8 cellular contexts compared by ENCODE assay signal in the genomic region with DNA sequence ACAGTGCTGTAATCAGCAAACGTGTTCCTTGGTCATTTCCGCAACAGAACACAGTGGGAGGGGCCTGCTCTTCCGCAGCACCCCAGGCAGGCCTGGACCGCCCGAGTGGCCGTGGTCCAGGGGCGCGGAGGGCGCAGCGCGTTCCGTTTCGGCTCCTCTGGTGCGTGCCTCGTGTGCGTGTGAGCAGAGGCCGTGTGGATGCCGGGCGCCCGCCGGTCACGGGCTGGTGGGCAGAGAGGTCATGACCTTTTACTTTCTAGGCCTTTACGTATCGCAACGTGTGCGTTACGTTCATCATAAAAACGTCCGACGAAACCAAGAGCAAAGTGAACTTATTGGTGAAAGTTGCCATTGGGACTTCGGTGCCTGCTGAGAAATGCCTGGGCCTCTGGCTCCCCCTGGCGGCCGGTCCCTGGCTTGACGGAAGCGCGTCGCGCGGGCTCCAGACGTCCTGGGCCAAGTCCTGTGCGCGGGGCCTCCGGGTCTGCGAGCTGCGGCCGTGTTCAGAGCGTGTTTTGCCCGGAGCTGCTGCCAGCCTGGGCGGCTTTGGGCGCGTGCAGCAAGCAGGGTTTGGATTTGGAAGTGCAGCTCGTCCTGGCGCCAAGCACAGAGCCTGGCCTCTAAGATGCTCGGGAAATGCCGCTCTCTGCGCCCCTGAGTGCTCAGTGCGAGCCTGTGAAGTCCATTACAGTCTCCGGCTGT. TPM values are rescaled to one million over a fixed set of nuclear protein-coding genes. Genes with fewer than 3 reads are reported as not detected.
DNase-seq lines count a peak whose midpoint lies in the region; ATAC-seq and TF ChIP-seq lines count a peak whose summit lies in the region.

No MANE protein-coding gene starts in this region.

- DNase-seq in Caki2 (ENCODE audit: low read depth) (peak; percentile 98), HFFc6 (peak; percentile 79), NCI-H82 treated with DMSO at 0.1 percent for 48 hours (lab: John Stamatoyannopoulos, UW; ENCODE audit: unreplicated experiment) (peak; percentile 21), memory B cell (ENCODE audit: low spot score in 2 of 2) (peak; percentile 84 to 85)
- DNase-seq in activated CD8-positive, alpha-beta memory T cell treated with anti-CD3 and anti-CD28 coated beads for 24 hours = peak; percentile 96
- peak; percentile 81 for DNase-seq in effector CD4-positive, alpha-beta T cell
- DNase-seq in stimulated activated CD8-positive, alpha-beta memory T cell treated with anti-CD3 and anti-CD28 coated beads, Interleukin-12 subunit alpha, Interleukin-12 subunit beta, amount 100 ng/mL, for 24 hours (ENCODE audit: extremely low read depth) = peak; percentile 55

- H3K27me3 Mint-ChIP-seq in HFFc6 (ENCODE audit: insufficient read depth) = no peaks in the 10 kb centered on the region
- H3K27me3 Mint-ChIP-seq in memory B cell = peaks cover 9% of the 10 kb centered on the region

- no peaks in the 10 kb centered on the region for H3K9me3 Mint-ChIP-seq in HFFc6
- H3K9me3 Mint-ChIP-seq in memory B cell = no peaks in the 10 kb centered on the region

- in situ Hi-C loops in Caki2 (cut with HindIII; ENCODE audit: low pct_unique_long_range_greater_than_20kb, low sequenced_read_pairs) = no loop called here

- H3K4me1 Mint-ChIP-seq in HFFc6 (ENCODE audit: low read depth) (peaks cover 9% of the 10 kb centered on the region; the same call in 1 of the 2 replicates), memory B cell (no peaks in the 10 kb centered on the region)

- ATAC-seq in memory B cell (ENCODE audit: low read depth) (peak; percentile 88), GM18520 (IDR thresholded peaks at IDR 0.05; ENCODE audit: unreplicated experiment) (no peak)

- H3K4me3 Mint-ChIP-seq in HFFc6 = peak overlapping the region; percentile 72
- H3K4me3 Mint-ChIP-seq in memory B cell = peak overlapping the region; percentile 65

- TF ChIP-seq CTCF in HFFc6 (IDR thresholded peaks at IDR 0.05) = peak; percentile 100

- no peak overlapping the region; the same call in 1 of the 2 replicates for H3K27ac Mint-ChIP-seq in HFFc6
- H3K27ac Mint-ChIP-seq in memory B cell = no peak overlapping the region

- peaks cover 4% of the 10 kb centered on the region; the same call in 1 of the 2 replicates for H3K36me3 Mint-ChIP-seq in HFFc6 (ENCODE audit: low read depth)
- H3K36me3 Mint-ChIP-seq in memory B cell = no peaks in the 10 kb centered on the region

RNA-seq across cellular contexts. Expression of gene COL18A1, which starts 34.4 kb away (rescaled TPM):
- total RNA-seq in Caki2 (2014; rRNA removed; shearing (Covaris generic); ENCODE audit: low replicate concordance) = 809 and 838 TPM in 2 replicates
- 10 to 100 TPM; 39.8 to 93.5 (median 86.8) TPM for total RNA-seq in HFFc6 (2021; fragmentation: NEBNext Ultra II Directional; extraction: Animal tissue kit (Norgen Biotek cat#: 25700))

Comparison
In these comparisons a context has a peak if more than half of its experiments do, and no peak if none do; other contexts are left out.
1. DNase-seq: peak in every context shown above with its lines; median percentile 98 in Caki2; 96 in activated CD8-positive, alpha-beta memory T cell treated with anti-CD3 and anti-CD28 coated beads for 24 hours; 84 in memory B cell; 81 in effector CD4-positive, alpha-beta T cell; 79 in HFFc6; 55 in stimulated activated CD8-positive, alpha-beta memory T cell treated with anti-CD3 and anti-CD28 coated beads, Interleukin-12 subunit alpha, Interleukin-12 subunit beta, amount 100 ng/mL, for 24 hours; 21 in NCI-H82 treated with DMSO at 0.1 percent for 48 hours.